1 cellular context compared by ENCODE assay signal in the genomic region with DNA sequence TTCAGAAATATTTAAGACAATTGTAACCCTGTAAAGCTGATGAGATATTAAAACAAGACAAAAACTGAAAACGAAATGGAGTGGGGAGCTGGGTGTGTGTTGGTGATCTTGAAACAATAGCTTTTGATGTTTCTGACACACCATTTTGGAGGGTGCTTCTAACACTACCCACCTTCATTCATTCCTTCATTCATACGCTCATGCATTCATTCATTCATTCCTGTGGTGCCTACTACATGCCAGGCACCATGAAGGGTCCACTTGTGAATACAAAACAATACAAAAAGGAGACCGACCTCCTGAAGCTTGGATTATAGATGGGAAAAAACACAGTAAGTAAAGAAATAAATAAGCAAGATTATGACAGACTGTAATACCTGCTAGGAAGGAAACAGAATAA.
TF ChIP-seq lines count a peak whose summit lies in the region.

No MANE protein-coding gene starts in this region.

TF ChIP-seq in GM23338, 12 proteins besides CTCF, POLR2A, EP300 and RAD21 (continued from another document):
- no peak for TF ChIP-seq EZH2 (IDR thresholded peaks at IDR 0.05; ENCODE audit: low read depth, unreplicated experiment)
- no peak for TF ChIP-seq JUNB (IDR thresholded peaks at IDR 0.05; ENCODE audit: unreplicated experiment)
- TF ChIP-seq NANOG (IDR thresholded peaks at IDR 0.05; ENCODE audit: borderline replicate concordance), result no peak
- TF ChIP-seq ZNF114 (CRISPR knock-in tag; IDR thresholded peaks at IDR 0.05), result no peak
- no peak for TF ChIP-seq CREB1 (CRISPR knock-in tag; IDR thresholded peaks at IDR 0.05; ENCODE audit: low read depth)
- no peak for TF ChIP-seq ZNF331 (CRISPR knock-in tag; IDR thresholded peaks at IDR 0.05; ENCODE audit: low read depth)
- TF ChIP-seq EZH2phosphoT487 (IDR thresholded peaks at IDR 0.05; ENCODE audit: unreplicated experiment), result no peak
- TF ChIP-seq, protein P1, sequence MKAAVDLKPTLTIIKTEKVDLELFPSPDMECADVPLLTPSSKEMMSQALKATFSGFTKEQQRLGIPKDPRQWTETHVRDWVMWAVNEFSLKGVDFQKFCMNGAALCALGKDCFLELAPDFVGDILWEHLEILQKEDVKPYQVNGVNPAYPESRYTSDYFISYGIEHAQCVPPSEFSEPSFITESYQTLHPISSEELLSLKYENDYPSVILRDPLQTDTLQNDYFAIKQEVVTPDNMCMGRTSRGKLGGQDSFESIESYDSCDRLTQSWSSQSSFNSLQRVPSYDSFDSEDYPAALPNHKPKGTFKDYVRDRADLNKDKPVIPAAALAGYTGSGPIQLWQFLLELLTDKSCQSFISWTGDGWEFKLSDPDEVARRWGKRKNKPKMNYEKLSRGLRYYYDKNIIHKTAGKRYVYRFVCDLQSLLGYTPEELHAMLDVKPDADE (IDR thresholded peaks at IDR 0.05), result no peak
- TF ChIP-seq, protein P2, sequence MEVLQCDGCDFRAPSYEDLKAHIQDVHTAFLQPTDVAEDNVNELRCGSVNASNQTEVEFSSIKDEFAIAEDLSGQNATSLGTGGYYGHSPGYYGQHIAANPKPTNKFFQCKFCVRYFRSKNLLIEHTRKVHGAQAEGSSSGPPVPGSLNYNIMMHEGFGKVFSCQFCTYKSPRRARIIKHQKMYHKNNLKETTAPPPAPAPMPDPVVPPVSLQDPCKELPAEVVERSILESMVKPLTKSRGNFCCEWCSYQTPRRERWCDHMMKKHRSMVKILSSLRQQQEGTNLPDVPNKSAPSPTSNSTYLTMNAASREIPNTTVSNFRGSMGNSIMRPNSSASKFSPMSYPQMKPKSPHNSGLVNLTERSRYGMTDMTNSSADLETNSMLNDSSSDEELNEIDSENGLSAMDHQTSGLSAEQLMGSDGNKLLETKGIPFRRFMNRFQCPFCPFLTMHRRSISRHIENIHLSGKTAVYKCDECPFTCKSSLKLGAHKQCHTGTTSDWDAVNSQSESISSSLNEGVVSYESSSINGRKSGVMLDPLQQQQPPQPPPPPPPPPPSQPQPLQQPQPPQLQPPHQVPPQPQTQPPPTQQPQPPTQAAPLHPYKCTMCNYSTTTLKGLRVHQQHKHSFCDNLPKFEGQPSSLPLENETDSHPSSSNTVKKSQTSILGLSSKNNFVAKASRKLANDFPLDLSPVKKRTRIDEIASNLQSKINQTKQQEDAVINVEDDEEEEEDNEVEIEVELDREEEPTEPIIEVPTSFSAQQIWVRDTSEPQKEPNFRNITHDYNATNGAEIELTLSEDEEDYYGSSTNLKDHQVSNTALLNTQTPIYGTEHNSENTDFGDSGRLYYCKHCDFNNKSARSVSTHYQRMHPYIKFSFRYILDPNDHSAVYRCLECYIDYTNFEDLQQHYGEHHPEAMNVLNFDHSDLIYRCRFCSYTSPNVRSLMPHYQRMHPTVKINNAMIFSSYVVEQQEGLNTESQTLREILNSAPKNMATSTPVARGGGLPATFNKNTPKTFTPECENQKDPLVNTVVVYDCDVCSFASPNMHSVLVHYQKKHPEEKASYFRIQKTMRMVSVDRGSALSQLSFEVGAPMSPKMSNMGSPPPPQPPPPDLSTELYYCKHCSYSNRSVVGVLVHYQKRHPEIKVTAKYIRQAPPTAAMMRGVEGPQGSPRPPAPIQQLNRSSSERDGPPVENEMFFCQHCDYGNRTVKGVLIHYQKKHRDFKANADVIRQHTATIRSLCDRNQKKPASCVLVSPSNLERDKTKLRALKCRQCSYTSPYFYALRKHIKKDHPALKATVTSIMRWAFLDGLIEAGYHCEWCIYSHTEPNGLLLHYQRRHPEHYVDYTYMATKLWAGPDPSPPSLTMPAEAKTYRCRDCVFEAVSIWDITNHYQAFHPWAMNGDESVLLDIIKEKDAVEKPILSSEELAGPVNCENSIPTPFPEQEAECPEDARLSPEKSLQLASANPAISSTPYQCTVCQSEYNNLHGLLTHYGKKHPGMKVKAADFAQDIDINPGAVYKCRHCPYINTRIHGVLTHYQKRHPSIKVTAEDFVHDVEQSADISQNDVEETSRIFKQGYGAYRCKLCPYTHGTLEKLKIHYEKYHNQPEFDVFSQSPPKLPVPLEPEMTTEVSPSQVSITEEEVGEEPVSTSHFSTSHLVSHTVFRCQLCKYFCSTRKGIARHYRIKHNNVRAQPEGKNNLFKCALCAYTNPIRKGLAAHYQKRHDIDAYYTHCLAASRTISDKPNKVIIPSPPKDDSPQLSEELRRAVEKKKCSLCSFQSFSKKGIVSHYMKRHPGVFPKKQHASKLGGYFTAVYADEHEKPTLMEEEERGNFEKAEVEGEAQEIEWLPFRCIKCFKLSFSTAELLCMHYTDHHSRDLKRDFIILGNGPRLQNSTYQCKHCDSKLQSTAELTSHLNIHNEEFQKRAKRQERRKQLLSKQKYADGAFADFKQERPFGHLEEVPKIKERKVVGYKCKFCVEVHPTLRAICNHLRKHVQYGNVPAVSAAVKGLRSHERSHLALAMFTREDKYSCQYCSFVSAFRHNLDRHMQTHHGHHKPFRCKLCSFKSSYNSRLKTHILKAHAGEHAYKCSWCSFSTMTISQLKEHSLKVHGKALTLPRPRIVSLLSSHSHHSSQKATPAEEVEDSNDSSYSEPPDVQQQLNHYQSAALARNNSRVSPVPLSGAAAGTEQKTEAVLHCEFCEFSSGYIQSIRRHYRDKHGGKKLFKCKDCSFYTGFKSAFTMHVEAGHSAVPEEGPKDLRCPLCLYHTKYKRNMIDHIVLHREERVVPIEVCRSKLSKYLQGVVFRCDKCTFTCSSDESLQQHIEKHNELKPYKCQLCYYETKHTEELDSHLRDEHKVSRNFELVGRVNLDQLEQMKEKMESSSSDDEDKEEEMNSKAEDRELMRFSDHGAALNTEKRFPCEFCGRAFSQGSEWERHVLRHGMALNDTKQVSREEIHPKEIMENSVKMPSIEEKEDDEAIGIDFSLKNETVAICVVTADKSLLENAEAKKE (CRISPR knock-in tag; IDR thresholded peaks at IDR 0.05), result no peak
